ENCODE assay signal across 34 cellular contexts in the genomic region with DNA sequence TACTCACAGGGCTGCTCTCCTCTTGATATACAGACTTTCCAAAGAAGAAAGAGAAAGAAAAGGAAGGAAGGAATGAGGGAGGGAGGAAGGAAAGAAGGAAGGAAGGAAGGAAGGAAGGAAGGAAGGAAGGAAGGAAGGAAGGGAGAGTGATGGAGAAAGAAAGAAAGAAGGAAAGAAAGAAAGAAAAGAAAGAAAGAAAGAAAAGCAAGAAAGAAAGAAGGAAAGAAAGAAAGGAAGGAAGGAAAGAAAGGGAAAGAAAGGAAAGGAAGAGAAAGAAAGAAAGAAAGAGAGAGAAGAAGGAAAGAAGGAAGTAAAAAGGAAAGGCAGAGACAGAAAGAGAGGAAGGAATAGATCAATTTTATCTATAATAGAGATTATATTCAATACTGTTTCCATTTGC.
"Had no signal": no experiment of that assay in that cellular context is flagged by ENCODE, and none has a peak within 500 bp of the region (broad histone marks: within the 10 kb centered on the region; RNA-seq: fewer than 3 reads in every experiment).

No MANE protein-coding gene starts in this region.

- H3K4me3 ChIP-seq: MG63 had no signal

- H3K27me3 ChIP-seq: MG63 had no signal

- DNase-seq: Karpas-422, Kasumi-1, MG63, MM.1S, MV-4-11, NCI-H1048, NCI-H1092, NCI-H1092 treated with DMSO at 0.1 percent for 48 hours, NCI-H1105, NCI-H1105 treated with DMSO at 0.1 percent for 48 hours, NCI-H1417, NCI-H1436, NCI-H1436 treated with DMSO at 0.1 percent for 48 hours, NCI-H146, NCI-H1694, NCI-H1694 treated with DMSO at 0.1 percent for 48 hours, NCI-H187, NCI-H187 treated with DMSO at 0.1 percent for 48 hours, NCI-H1930, NCI-H2029, NCI-H2029 treated with DMSO at 0.1 percent for 48 hours, NCI-H2081, NCI-H2081 treated with DMSO at 0.1 percent for 48 hours, NCI-H2107, NCI-H2171, NCI-H2171 treated with DMSO at 0.1 percent for 48 hours, NCI-H2227 treated with DMSO at 0.1 percent for 48 hours, NCI-H226, NCI-H345, NCI-H446, NCI-H446 treated with DMSO at 0.1 percent for 48 hours, NCI-H510A, NCI-H510A treated with DMSO at 0.1 percent for 48 hours, NCI-H524 had no signal

- H3K36me3 ChIP-seq: MG63 had no signal
